ENCODE assay signal across 8 cellular contexts in the genomic region with DNA sequence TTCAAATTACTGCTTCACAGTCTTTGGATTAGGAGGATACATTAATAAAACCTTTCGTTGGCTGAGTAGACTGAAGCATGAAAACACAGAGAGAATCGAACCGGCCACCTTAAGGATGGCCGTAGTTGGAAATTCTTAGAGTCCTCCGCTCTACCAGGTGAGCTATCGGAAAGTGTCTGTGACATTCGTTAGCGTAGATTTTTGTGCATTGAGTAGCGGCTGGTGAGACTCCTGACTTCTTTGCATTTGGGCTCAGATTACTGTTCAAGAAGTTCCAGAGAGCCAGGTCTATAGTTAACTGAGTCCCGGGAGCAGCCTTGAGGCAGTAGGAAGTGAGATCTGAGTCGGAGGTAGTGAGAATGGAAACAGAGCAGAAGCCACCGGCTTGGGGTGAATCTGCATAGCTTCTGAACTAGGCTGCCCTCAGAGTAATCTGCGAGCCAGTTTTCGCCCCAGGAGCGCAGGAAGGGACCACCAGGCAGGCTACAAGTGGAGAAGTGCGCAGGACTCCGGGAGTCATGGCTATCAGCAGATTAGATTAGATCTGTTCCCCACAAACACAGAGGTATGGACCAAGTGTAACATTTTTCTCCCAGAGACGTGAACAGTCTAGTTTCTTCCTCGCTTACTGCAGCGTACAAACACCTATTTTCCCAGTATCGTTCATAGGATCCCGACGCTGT. TPM values are rescaled to one million over a fixed set of nuclear protein-coding genes. Genes with fewer than 3 reads are reported as not detected.
DNase-seq lines count a peak whose midpoint lies in the region; ATAC-seq and TF ChIP-seq lines count a peak whose summit lies in the region.

No MANE protein-coding gene starts in this region.

- H3K4me3 Mint-ChIP-seq in activated CD8-positive, alpha-beta T cell treated with anti-CD3 and anti-CD28 coated beads, Interleukin-2, amount 10 ng/mL, durations not matched to agents 7 days and 5 days: peak overlapping the region; percentile 67
- H3K4me3 Mint-ChIP-seq in progenitor cell of endocrine pancreas (ENCODE audit: low read depth): peak overlapping the region; percentile 70

- H3K4me3 ChIP-seq in LNCaP clone FGC (ENCODE audit: low read depth, low read length) (peak overlapping the region; percentile 70), aorta (ENCODE audit: low read length in 2 of 2) (peak overlapping the region in 1 of 2 donors; percentile 29)

- 2 to 5% methylated on average over 23 of the region's 23 CpGs for WGBS in aorta, 2 donors

- H3K27ac ChIP-seq in foreskin keratinocyte (no peak overlapping the region), aorta (ENCODE audit: low read depth in 1 of 2, low read length in 2 of 2) (no peak overlapping the region)

- peak overlapping the region; percentile 50 for H3K27ac Mint-ChIP-seq in activated CD8-positive, alpha-beta T cell treated with anti-CD3 and anti-CD28 coated beads, Interleukin-2, amount 10 ng/mL, durations not matched to agents 7 days and 5 days
- peak overlapping the region; percentile 90 for H3K27ac Mint-ChIP-seq in progenitor cell of endocrine pancreas

- no peaks in the 10 kb centered on the region for H3K36me3 ChIP-seq in aorta (ENCODE audit: control insufficient read depth in 1 of 2, insufficient read depth in 2 of 2, low read length in 1 of 2)

- no peak for TF ChIP-seq CTCF in LNCaP clone FGC (IDR thresholded peaks at IDR 0.05; ENCODE audit: control insufficient read depth, extremely low read depth, insufficient read depth)
- no peak for TF ChIP-seq CTCF in foreskin keratinocyte (conservative IDR thresholded peaks at IDR 0.05)
- no peak for TF ChIP-seq CTCF in progenitor cell of endocrine pancreas (IDR thresholded peaks at IDR 0.05; ENCODE audit: unreplicated experiment)

- CTCF ChIA-PET in activated CD8-positive, alpha-beta T cell treated with anti-CD3 and anti-CD28 coated beads, Interleukin-2, amount 10 ng/mL, durations not matched to agents 7 days and 5 days (lab: Charles Lee): interaction anchor here (1.0 to 3.1 kb wide), 8 partner anchors 9 to 303 kb away, joined by 3 to 23 read pairs (median 10); a partner anchor contains a TSS

- DNase-seq in DMS53 (lab: John Stamatoyannopoulos, UW) (peak; percentile 24), DMS53 treated with DMSO at 0.1 percent for 48 hours (lab: John Stamatoyannopoulos, UW; ENCODE audit: unreplicated experiment) (no peak), LNCaP clone FGC (ENCODE audit: low read depth) (no peak), foreskin keratinocyte (peak; percentile 82 to 92), progenitor cell of endocrine pancreas (ENCODE audit: low spot score, unreplicated experiment) (no peak), aorta (no peak)
- DNase-seq in activated CD8-positive, alpha-beta T cell treated with anti-CD3 and anti-CD28 coated beads, Interleukin-2, amount 10 ng/mL, durations not matched to agents 7 days and 5 days: peak; percentile 38

- POLR2A ChIA-PET in activated CD8-positive, alpha-beta T cell treated with anti-CD3 and anti-CD28 coated beads, Interleukin-2, amount 10 ng/mL, durations not matched to agents 7 days and 5 days (lab: Charles Lee): interaction anchor here (0.7 kb wide), 2 partner anchors 31 to 38 kb away, joined by 3 read pairs; no protein-coding TSS in a partner anchor

- peaks cover 74% of the 10 kb centered on the region for H3K27me3 Mint-ChIP-seq in activated CD8-positive, alpha-beta T cell treated with anti-CD3 and anti-CD28 coated beads, Interleukin-2, amount 10 ng/mL, durations not matched to agents 7 days and 5 days (ENCODE audit: low read depth)
- H3K27me3 Mint-ChIP-seq in progenitor cell of endocrine pancreas: peaks cover 89% of the 10 kb centered on the region

- no peaks in the 10 kb centered on the region for H3K9me3 ChIP-seq in aorta (ENCODE audit: control insufficient read depth, low read length)

- peaks cover 10% of the 10 kb centered on the region for H3K4me1 ChIP-seq in foreskin keratinocyte
- H3K4me1 ChIP-seq in aorta (ENCODE audit: control insufficient read depth in 1 of 2, insufficient read depth in 2 of 2, low read length in 2 of 2): no peaks in the 10 kb centered on the region

- H3K27me3 ChIP-seq in foreskin keratinocyte (no peaks in the 10 kb centered on the region), aorta (ENCODE audit: control insufficient read depth in 1 of 2, insufficient read depth in 2 of 2, low read length in 1 of 2) (no peaks in the 10 kb centered on the region)

- intact Hi-C loops in aorta (cut with DNase I): loop anchor here (2.0 to 5.0 kb wide), 2 partner anchors 18 to 52 kb away; a partner anchor contains a TSS

- no peaks in the 10 kb centered on the region for H3K9me3 Mint-ChIP-seq in activated CD8-positive, alpha-beta T cell treated with anti-CD3 and anti-CD28 coated beads, Interleukin-2, amount 10 ng/mL, durations not matched to agents 7 days and 5 days (ENCODE audit: insufficient read depth)
- H3K9me3 Mint-ChIP-seq in progenitor cell of endocrine pancreas (ENCODE audit: low read depth): no peaks in the 10 kb centered on the region

- peaks cover 3% of the 10 kb centered on the region for H3K36me3 Mint-ChIP-seq in activated CD8-positive, alpha-beta T cell treated with anti-CD3 and anti-CD28 coated beads, Interleukin-2, amount 10 ng/mL, durations not matched to agents 7 days and 5 days (ENCODE audit: low read depth)
- H3K36me3 Mint-ChIP-seq in progenitor cell of endocrine pancreas (ENCODE audit: insufficient read depth): no peaks in the 10 kb centered on the region

- peak; percentile 5 for ATAC-seq in activated CD8-positive, alpha-beta T cell treated with anti-CD3 and anti-CD28 coated beads, Interleukin-2, amount 10 ng/mL, durations not matched to agents 7 days and 5 days
- peak; percentile 34 for ATAC-seq in foreskin keratinocyte
- ATAC-seq in aorta (ENCODE audit: low FRiP score): no peak
- no peak for ATAC-seq in GM21786 (IDR thresholded peaks at IDR 0.05; ENCODE audit: unreplicated experiment)

- H3K4me1 Mint-ChIP-seq in activated CD8-positive, alpha-beta T cell treated with anti-CD3 and anti-CD28 coated beads, Interleukin-2, amount 10 ng/mL, durations not matched to agents 7 days and 5 days (ENCODE audit: low read depth): peaks cover 52% of the 10 kb centered on the region
- H3K4me1 Mint-ChIP-seq in progenitor cell of endocrine pancreas (ENCODE audit: low read depth): peaks cover 17% of the 10 kb centered on the region

RNA-seq across cellular contexts. Expression of a gene that starts 11.0 kb away (rescaled TPM):
- total RNA-seq in activated CD8-positive, alpha-beta T cell treated with anti-CD3 and anti-CD28 coated beads, Interleukin-2, amount 10 ng/mL, durations not matched to agents 7 days and 5 days: not detected
- total RNA-seq in foreskin keratinocyte (not detected in 2 replicates), progenitor cell of endocrine pancreas (not detected in 2 replicates), aorta (not detected)
- polyA plus RNA-seq in foreskin keratinocyte (not detected in 2 replicates), aorta (not detected)

RNA-seq across cellular contexts. Expression of a gene that starts 39.3 kb away (rescaled TPM):
- total RNA-seq in activated CD8-positive, alpha-beta T cell treated with anti-CD3 and anti-CD28 coated beads, Interleukin-2, amount 10 ng/mL, durations not matched to agents 7 days and 5 days: not detected
- total RNA-seq in foreskin keratinocyte: not detected in 2 replicates
- polyA plus RNA-seq in foreskin keratinocyte: not detected in 2 replicates
- not detected in 2 replicates for total RNA-seq in progenitor cell of endocrine pancreas
- total RNA-seq in aorta: not detected
- polyA plus RNA-seq in aorta: not detected

RNA-seq across cellular contexts. Expression of a gene that starts 42.7 kb away (rescaled TPM):
- total RNA-seq in activated CD8-positive, alpha-beta T cell treated with anti-CD3 and anti-CD28 coated beads, Interleukin-2, amount 10 ng/mL, durations not matched to agents 7 days and 5 days: not detected
- total RNA-seq in foreskin keratinocyte (not detected in 2 replicates), progenitor cell of endocrine pancreas (not detected in 2 replicates), aorta (not detected)
- polyA plus RNA-seq in foreskin keratinocyte (not detected in 2 replicates), aorta (not detected)

RNA-seq across cellular contexts. Expression of a gene that starts 53.9 kb away (rescaled TPM):
- total RNA-seq in activated CD8-positive, alpha-beta T cell treated with anti-CD3 and anti-CD28 coated beads, Interleukin-2, amount 10 ng/mL, durations not matched to agents 7 days and 5 days: 1 to 10 TPM in 1 of 2 experiments, under 1 TPM in 1; 0.63 to 1.6 TPM
- total RNA-seq in foreskin keratinocyte (3.3 and 6.5 TPM in 2 replicates), progenitor cell of endocrine pancreas (5.7 TPM in 2 replicates), aorta (10 to 100 TPM; 37.4 to 71.8 TPM)
- polyA plus RNA-seq in foreskin keratinocyte (3.0 and 5.5 TPM in 2 replicates), aorta (10 to 100 TPM; 39.3 to 85.1 TPM)

RNA-seq across cellular contexts. Expression of a gene that starts 58.1 kb away (rescaled TPM):
- total RNA-seq in activated CD8-positive, alpha-beta T cell treated with anti-CD3 and anti-CD28 coated beads, Interleukin-2, amount 10 ng/mL, durations not matched to agents 7 days and 5 days: 1 to 10 TPM; 1.1 to 1.4 TPM
- total RNA-seq in foreskin keratinocyte (4.4 and 6.0 TPM in 2 replicates), progenitor cell of endocrine pancreas (8.0 and 8.3 TPM in 2 replicates), aorta (10 to 100 TPM; 19.7 to 22.1 TPM)
- polyA plus RNA-seq in foreskin keratinocyte (3.9 and 7.1 TPM in 2 replicates), aorta (10 to 100 TPM; 20.8 to 30.3 TPM)

Comparison
In these comparisons a context has a peak if more than half of its experiments do, and no peak if none do; other contexts are left out.
1. DNase-seq: peak in DMS53 (single experiment), activated CD8-positive, alpha-beta T cell treated with anti-CD3 and anti-CD28 coated beads, Interleukin-2, amount 10 ng/mL, durations not matched to agents 7 days and 5 days (single experiment) and foreskin keratinocyte (2 of 2); none in DMS53 treated with DMSO at 0.1 percent for 48 hours (single experiment), LNCaP clone FGC (single experiment), progenitor cell of endocrine pancreas (single experiment) and aorta (0 of 2).
2. ATAC-seq: peak in activated CD8-positive, alpha-beta T cell treated with anti-CD3 and anti-CD28 coated beads, Interleukin-2, amount 10 ng/mL, durations not matched to agents 7 days and 5 days (single experiment) and foreskin keratinocyte (single experiment); none in aorta (single experiment) and GM21786 (single experiment).